Comparison of ENCODE assay signal across 9 cellular contexts in the genomic region with DNA sequence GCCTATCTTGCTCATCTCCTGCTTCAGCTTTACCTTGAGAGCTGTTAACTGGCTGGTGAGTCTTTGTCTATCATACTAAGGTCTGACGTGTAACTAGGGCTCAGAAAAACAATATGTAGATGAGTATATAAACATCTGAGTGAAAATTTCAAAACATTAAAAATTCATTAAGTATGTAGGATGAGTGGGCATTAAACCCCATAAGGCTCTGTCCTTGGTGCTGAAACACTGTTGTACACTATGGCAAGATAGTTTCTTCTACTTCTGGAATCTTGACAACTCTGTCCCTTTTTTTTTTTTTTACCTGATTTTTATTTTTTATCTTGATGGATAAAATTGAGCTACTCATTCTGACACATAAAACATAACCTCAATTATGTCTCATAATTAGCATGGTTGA.
DNase-seq lines count a peak whose midpoint lies in the region; FAIRE-seq and TF ChIP-seq lines count a peak whose summit lies in the region.
"Had no signal": no experiment of that assay in that cellular context is flagged by ENCODE, and none has a peak within 500 bp of the region (broad histone marks: within the 10 kb centered on the region; RNA-seq: fewer than 3 reads in every experiment).

No MANE protein-coding gene starts in this region.

- DNase-seq in EH (ENCODE audit: low read depth), result peak; percentile 61
- DNase-seq in kidney glomerular epithelial cell (lab: John Stamatoyannopoulos, UW), result peak; percentile 12
- no peak for DNase-seq in D721Med (ENCODE audit: insufficient read length, low spot score)
- no peak for DNase-seq in NCI-H748 (lab: John Stamatoyannopoulos, UW; ENCODE audit: unreplicated experiment)
- DNase-seq in GM19238 (ENCODE audit: insufficient read length, low spot score), result no peak
- DNase-seq: posterior cingulate gyrus had no signal

- no peak for FAIRE-seq in D721Med (lab: Jason Lieb, UNC)

- no peak for TF ChIP-seq EP300 in Ishikawa (IDR thresholded peaks at IDR 0.05; ENCODE audit: borderline replicate concordance)

- no peak for TF ChIP-seq RAD21 in Ishikawa (IDR thresholded peaks at IDR 0.05; ENCODE audit: low read depth)

- TF ChIP-seq CTCF in VCaP (conservative IDR thresholded peaks at IDR 0.05) (no peak), D721Med (IDR thresholded peaks at IDR 0.05; ENCODE audit: insufficient read depth, missing control alignments) (no peak)

- H3K27ac ChIP-seq in VCaP, result peak overlapping the region; percentile 47
- H3K27ac ChIP-seq: ascending aorta had no signal

TF ChIP-seq in Ishikawa, 13 proteins besides CTCF, POLR2A, EP300 and RAD21:
- TF ChIP-seq, protein P1, sequence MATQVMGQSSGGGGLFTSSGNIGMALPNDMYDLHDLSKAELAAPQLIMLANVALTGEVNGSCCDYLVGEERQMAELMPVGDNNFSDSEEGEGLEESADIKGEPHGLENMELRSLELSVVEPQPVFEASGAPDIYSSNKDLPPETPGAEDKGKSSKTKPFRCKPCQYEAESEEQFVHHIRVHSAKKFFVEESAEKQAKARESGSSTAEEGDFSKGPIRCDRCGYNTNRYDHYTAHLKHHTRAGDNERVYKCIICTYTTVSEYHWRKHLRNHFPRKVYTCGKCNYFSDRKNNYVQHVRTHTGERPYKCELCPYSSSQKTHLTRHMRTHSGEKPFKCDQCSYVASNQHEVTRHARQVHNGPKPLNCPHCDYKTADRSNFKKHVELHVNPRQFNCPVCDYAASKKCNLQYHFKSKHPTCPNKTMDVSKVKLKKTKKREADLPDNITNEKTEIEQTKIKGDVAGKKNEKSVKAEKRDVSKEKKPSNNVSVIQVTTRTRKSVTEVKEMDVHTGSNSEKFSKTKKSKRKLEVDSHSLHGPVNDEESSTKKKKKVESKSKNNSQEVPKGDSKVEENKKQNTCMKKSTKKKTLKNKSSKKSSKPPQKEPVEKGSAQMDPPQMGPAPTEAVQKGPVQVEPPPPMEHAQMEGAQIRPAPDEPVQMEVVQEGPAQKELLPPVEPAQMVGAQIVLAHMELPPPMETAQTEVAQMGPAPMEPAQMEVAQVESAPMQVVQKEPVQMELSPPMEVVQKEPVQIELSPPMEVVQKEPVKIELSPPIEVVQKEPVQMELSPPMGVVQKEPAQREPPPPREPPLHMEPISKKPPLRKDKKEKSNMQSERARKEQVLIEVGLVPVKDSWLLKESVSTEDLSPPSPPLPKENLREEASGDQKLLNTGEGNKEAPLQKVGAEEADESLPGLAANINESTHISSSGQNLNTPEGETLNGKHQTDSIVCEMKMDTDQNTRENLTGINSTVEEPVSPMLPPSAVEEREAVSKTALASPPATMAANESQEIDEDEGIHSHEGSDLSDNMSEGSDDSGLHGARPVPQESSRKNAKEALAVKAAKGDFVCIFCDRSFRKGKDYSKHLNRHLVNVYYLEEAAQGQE (IDR thresholded peaks at IDR 0.05; ENCODE audit: low read depth), result peak; percentile 95
- TF ChIP-seq FOXM1 (IDR thresholded peaks at IDR 0.05; ENCODE audit: borderline replicate concordance, low read depth) (no peak), NFIC (IDR thresholded peaks at IDR 0.05) (no peak), YY1 (IDR thresholded peaks at IDR 0.05; ENCODE audit: low read depth) (no peak)

Comparison
In these comparisons a context has a peak if more than half of its experiments do, and no peak if none do; other contexts are left out.
1. DNase-seq: peak in EH (single experiment) and kidney glomerular epithelial cell (single experiment); none in D721Med (single experiment), NCI-H748 (single experiment) and GM19238 (single experiment).